ENCODE assay signal across 8 cellular contexts in genomic region chr9:99660191-99660636, GRCh38.
DNase-seq lines count a peak whose midpoint lies in the region; ATAC-seq lines count a peak whose summit lies in the region.

No MANE protein-coding gene starts in this region.

- ATAC-seq in GM18508 (IDR thresholded peaks at IDR 0.05; ENCODE audit: insufficient read depth, unreplicated experiment) (peak; percentile 88), GM21528 (IDR thresholded peaks at IDR 0.05; ENCODE audit: low FRiP score, unreplicated experiment) (peak; percentile 85), HG03558 (IDR thresholded peaks at IDR 0.05; ENCODE audit: extremely low read depth, unreplicated experiment) (peak; percentile 75)

- H3K4me3 Mint-ChIP-seq in immature natural killer cell: no peak overlapping the region

- peaks cover 1 to 6% (median 1%) of the 10 kb centered on the region in 3 donors for H3K27me3 Mint-ChIP-seq in immature natural killer cell (ENCODE audit: low read depth in 3 of 3)

- H3K4me1 Mint-ChIP-seq in immature natural killer cell: no peaks in the 10 kb centered on the region

- DNase-seq in inferior parietal cortex (ENCODE audit: extremely low spot score): peak; percentile 44
- no peak for DNase-seq in immature natural killer cell
- DNase-seq in NCI-H526 (lab: John Stamatoyannopoulos, UW): no peak
- DNase-seq in DMS79 treated with DMSO at 0.1 percent for 48 hours (lab: John Stamatoyannopoulos, UW): no peak
- DNase-seq in activated T-cell treated with anti-CD3 and anti-CD28 coated beads, Interleukin-2, amount 50 U/mL, for 1 hour: no peak

- no peaks in the 10 kb centered on the region for H3K36me3 Mint-ChIP-seq in immature natural killer cell

- H3K27ac Mint-ChIP-seq in immature natural killer cell: no peak overlapping the region

- no peaks in the 10 kb centered on the region for H3K9me3 Mint-ChIP-seq in immature natural killer cell
